In the genomic region with DNA sequence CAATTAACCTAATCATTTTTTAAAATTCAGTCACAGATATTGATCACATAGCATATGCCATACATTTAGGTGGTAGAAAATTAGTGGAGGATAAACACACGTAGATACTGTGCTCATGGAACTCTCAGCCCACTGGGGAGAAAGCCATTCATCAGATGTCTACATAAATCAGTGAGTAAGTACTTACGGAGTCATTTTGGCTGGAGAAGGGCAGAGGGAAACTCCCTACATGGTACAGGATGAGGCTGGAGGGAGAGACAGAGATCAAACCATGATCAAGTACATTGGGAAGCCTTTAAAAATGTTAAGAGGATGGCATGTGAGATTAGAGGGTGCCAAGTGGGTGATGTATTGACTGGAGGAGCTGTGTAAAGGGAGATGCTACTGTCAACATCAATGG, we compare ENCODE assay signal across 19 cellular contexts.
"Had no signal": no experiment of that assay in that cellular context is flagged by ENCODE, and none has a peak within 500 bp of the region (broad histone marks: within the 10 kb centered on the region; RNA-seq: fewer than 3 reads in every experiment).

No MANE protein-coding gene starts in this region.

- H3K4me3 ChIP-seq: breast epithelium, lung, neural progenitor cell, pancreas, testis, upper lobe of left lung had no signal

- ATAC-seq: activated T-cell treated with anti-CD3 and anti-CD28 coated beads, Interleukin-2, amount 50 U/mL, for 72 hours; effector memory CD8-positive, alpha-beta T cell; pancreas; sciatic nerve; stimulated activated naive CD8-positive, alpha-beta T cell treated with anti-CD3 and anti-CD28 coated beads, Interleukin-15, amount 100 ng/mL, for 72 hours had no signal

- DNase-seq: activated CD4-positive, alpha-beta T cell treated with anti-CD3 and anti-CD28 coated beads, Interleukin-2, amount 10 ng/mL, durations not matched to agents 7 days and 5 days; activated CD8-positive, alpha-beta memory T cell treated with anti-CD3 and anti-CD28 coated beads, Interleukin-2, amount 50 U/mL, for 48 hours; activated gamma-delta T cell; activated naive CD8-positive, alpha-beta T cell treated with anti-CD3 and anti-CD28 coated beads, Interleukin-2, amount 10 ng/mL, durations not matched to agents 7 days and 5 days; activated T-cell treated with anti-CD3 and anti-CD28 coated beads, Interleukin-2, amount 50 U/mL, for 72 hours; anterior cingulate cortex; cerebellar nuclear complex; dermis blood vessel endothelial cell; effector memory CD8-positive, alpha-beta T cell; midbrain; pancreas; stimulated activated naive CD8-positive, alpha-beta T cell treated with anti-CD3 and anti-CD28 coated beads, Interleukin-15, amount 100 ng/mL, for 72 hours; testis; upper lobe of left lung had no signal

- FAIRE-seq: islet of Langerhans, pancreas had no signal
